8 cellular contexts compared by ENCODE assay signal in genomic region chr12:66169221-66170170, GRCh38. TPM values are rescaled to one million over a fixed set of nuclear protein-coding genes. Genes with fewer than 3 reads are reported as not detected.
A peak's percentile ranks its signal among the peaks of the same experiment; 100 is the strongest.
DNase-seq lines count a peak whose midpoint lies in the region; ATAC-seq and TF ChIP-seq lines count a peak whose summit lies in the region.

TSS of gene TMBIM4 (minus strand) at chr12:66169996. CDS start at chr12:66169951, 45 bp downstream.

- peaks cover 44% of the 10 kb centered on the region for H3K36me3 Mint-ChIP-seq in activated CD8-positive, alpha-beta memory T cell treated with anti-CD3 and anti-CD28 coated beads, Interleukin-2, amount 10 ng/mL, durations not matched to agents 7 days and 5 days
- H3K36me3 Mint-ChIP-seq in endodermal cell (ENCODE audit: low read depth), result peaks cover 13% of the 10 kb centered on the region

- H3K9me3 ChIP-seq in HUES48 (ENCODE audit: control insufficient read depth, insufficient read depth, low read length) (peaks cover 8% of the 10 kb centered on the region), NT2/D1 (ENCODE audit: insufficient read depth, low read length) (peaks cover 30% of the 10 kb centered on the region; the same call in 1 of the 2 replicates), endodermal cell (ENCODE audit: control insufficient read depth, low read length) (peaks cover 45% of the 10 kb centered on the region), mesodermal cell (ENCODE audit: control insufficient read depth, low read length) (peaks cover 26% of the 10 kb centered on the region)

- H3K4me1 ChIP-seq in HUES48 (ENCODE audit: control insufficient read depth, insufficient read depth, low read length), result no peaks in the 10 kb centered on the region
- no peaks in the 10 kb centered on the region for H3K4me1 ChIP-seq in NT2/D1 (ENCODE audit: insufficient read depth, insufficient read length)
- H3K4me1 ChIP-seq in endodermal cell (ENCODE audit: control insufficient read depth, insufficient read depth, low read length), result no peaks in the 10 kb centered on the region
- peaks cover 6% of the 10 kb centered on the region for H3K4me1 ChIP-seq in mesodermal cell (ENCODE audit: control insufficient read depth, insufficient read depth, low read length, poor library complexity, severe bottlenecking)

- peak within 1 kb of the TSS; percentile 92 for H3K4me3 ChIP-seq in HUES48 (ENCODE audit: low read depth, low read length)
- peak within 1 kb of the TSS; percentile 95 for H3K4me3 ChIP-seq in NT2/D1 (ENCODE audit: insufficient read length, low read depth)
- H3K4me3 ChIP-seq in endodermal cell (ENCODE audit: low read length), result peak within 1 kb of the TSS; percentile 85
- H3K4me3 ChIP-seq in mesodermal cell (ENCODE audit: extremely low read depth, insufficient read depth, low read length, poor library complexity, severe bottlenecking), result peak within 1 kb of the TSS; percentile 61

- H3K27me3 Mint-ChIP-seq in activated CD8-positive, alpha-beta memory T cell treated with anti-CD3 and anti-CD28 coated beads, Interleukin-2, amount 10 ng/mL, durations not matched to agents 7 days and 5 days, result no peaks in the 10 kb centered on the region
- H3K27me3 Mint-ChIP-seq in endodermal cell (ENCODE audit: insufficient read depth), result no peaks in the 10 kb centered on the region

- H3K9ac ChIP-seq in HUES48 (ENCODE audit: low read depth, low read length), result peak within 1 kb of the TSS; percentile 87
- peak within 1 kb of the TSS; percentile 98 for H3K9ac ChIP-seq in NT2/D1 (ENCODE audit: insufficient read length, low read depth)
- H3K9ac ChIP-seq in endodermal cell (ENCODE audit: extremely low read depth, low read length, poor library complexity, severe bottlenecking), result peak within 1 kb of the TSS; percentile 63

- peak; percentile 63 for TF ChIP-seq CTCF in endodermal cell (conservative IDR thresholded peaks at IDR 0.05)

- H3K27ac ChIP-seq in HUES48 (ENCODE audit: low read depth, low read length) (peak within 1 kb of the TSS; percentile 91), endodermal cell (ENCODE audit: low read depth, low read length) (peak within 1 kb of the TSS; percentile 87), mesodermal cell (ENCODE audit: low read depth, low read length, severe bottlenecking) (peak within 1 kb of the TSS; percentile 94)

- ATAC-seq in GM21390 (IDR thresholded peaks at IDR 0.05; ENCODE audit: unreplicated experiment), result peak; percentile 87
- peak; percentile 87 for ATAC-seq in activated CD8-positive, alpha-beta memory T cell treated with anti-CD3 and anti-CD28 coated beads, Interleukin-2, amount 10 ng/mL, durations not matched to agents 7 days and 5 days

- peak; percentile 92 for DNase-seq in D341Med (ENCODE audit: low spot score)
- DNase-seq in NT2/D1 (ENCODE audit: low read depth, low spot score), result peak; percentile 91
- DNase-seq in activated CD8-positive, alpha-beta memory T cell treated with anti-CD3 and anti-CD28 coated beads, Interleukin-2, amount 10 ng/mL, durations not matched to agents 7 days and 5 days, result peak; percentile 92
- DNase-seq in endodermal cell, result peak; percentile 97
- peak; percentile 65 to 76 for DNase-seq in stimulated activated CD8-positive, alpha-beta memory T cell treated with anti-CD3 and anti-CD28 coated beads, Interleukin-15, amount 100 ng/mL, for 4 hours (ENCODE audit: low read depth in 2 of 2)

- H3K36me3 ChIP-seq in HUES48 (ENCODE audit: control insufficient read depth, insufficient read depth, low read length), result no peaks in the 10 kb centered on the region
- H3K36me3 ChIP-seq in NT2/D1 (ENCODE audit: insufficient read depth, insufficient read length, low read length), result peaks cover 4% of the 10 kb centered on the region
- peaks cover 5% of the 10 kb centered on the region for H3K36me3 ChIP-seq in endodermal cell (ENCODE audit: control insufficient read depth, insufficient read depth, low read length)
- peaks cover 12% of the 10 kb centered on the region for H3K36me3 ChIP-seq in mesodermal cell (ENCODE audit: control insufficient read depth, insufficient read depth, low read length)

- H3K27me3 ChIP-seq in HUES48 (ENCODE audit: control insufficient read depth, insufficient read depth, low read length) (no peaks in the 10 kb centered on the region), NT2/D1 (ENCODE audit: insufficient read depth, insufficient read length) (no peaks in the 10 kb centered on the region), endodermal cell (ENCODE audit: control insufficient read depth, insufficient read depth, low read length, poor library complexity, severe bottlenecking) (no peaks in the 10 kb centered on the region)

- peak within 1 kb of the TSS; percentile 99 for H3K27ac Mint-ChIP-seq in activated CD8-positive, alpha-beta memory T cell treated with anti-CD3 and anti-CD28 coated beads, Interleukin-2, amount 10 ng/mL, durations not matched to agents 7 days and 5 days
- peak within 1 kb of the TSS; percentile 95 for H3K27ac Mint-ChIP-seq in endodermal cell

- peak within 1 kb of the TSS; percentile 96 for H3K4me3 Mint-ChIP-seq in activated CD8-positive, alpha-beta memory T cell treated with anti-CD3 and anti-CD28 coated beads, Interleukin-2, amount 10 ng/mL, durations not matched to agents 7 days and 5 days
- H3K4me3 Mint-ChIP-seq in endodermal cell, result peak within 1 kb of the TSS; percentile 80

- peaks cover 7% of the 10 kb centered on the region for H3K9me3 Mint-ChIP-seq in activated CD8-positive, alpha-beta memory T cell treated with anti-CD3 and anti-CD28 coated beads, Interleukin-2, amount 10 ng/mL, durations not matched to agents 7 days and 5 days (ENCODE audit: low read depth)
- peaks cover 45% of the 10 kb centered on the region for H3K9me3 Mint-ChIP-seq in endodermal cell

- CTCF ChIA-PET in activated CD8-positive, alpha-beta memory T cell treated with anti-CD3 and anti-CD28 coated beads, Interleukin-2, amount 10 ng/mL, durations not matched to agents 7 days and 5 days (lab: Charles Lee), result interaction anchor here (0.8 to 2.0 kb wide), 8 partner anchors 19 to 198 kb away, joined by 3 to 10 read pairs (median 4); partner anchors contain the start of genes HELB, IRAK3 and LLPH

- peaks cover 38% of the 10 kb centered on the region for H3K4me1 Mint-ChIP-seq in activated CD8-positive, alpha-beta memory T cell treated with anti-CD3 and anti-CD28 coated beads, Interleukin-2, amount 10 ng/mL, durations not matched to agents 7 days and 5 days
- H3K4me1 Mint-ChIP-seq in endodermal cell, result peaks cover 3% of the 10 kb centered on the region

- WGBS in endodermal cell (ENCODE audit: insufficient coverage in 1 of 2, insufficient read length in 1 of 2), 2 experiments, result 5 to 7% methylated on average over 19 to 67 of the region's 67 CpGs
- WGBS in mesodermal cell (ENCODE audit: insufficient coverage in 2 of 2), 2 experiments, result 8 to 10% methylated on average over 45 to 52 of the region's 67 CpGs

RNA-seq across cellular contexts. Expression of gene TMBIM4, which starts in this region (rescaled TPM):
- total RNA-seq in activated CD8-positive, alpha-beta memory T cell treated with anti-CD3 and anti-CD28 coated beads, Interleukin-2, amount 10 ng/mL, durations not matched to agents 7 days and 5 days, result 10 to 100 TPM; 50.5 to 64.5 TPM
- total RNA-seq in endodermal cell, result 10 to 100 TPM; 18.7 to 21.9 TPM
- 65.3 TPM for polyA plus RNA-seq in endodermal cell (2013, experiment 1 of 2)
- polyA plus RNA-seq in endodermal cell (2013, experiment 2 of 2), result 46.0 TPM
- polyA plus RNA-seq in mesodermal cell (2013, experiment 1 of 2), result 40.3 TPM
- polyA plus RNA-seq in mesodermal cell (2013, experiment 2 of 2), result 45.7 TPM

Comparison
In these comparisons a context has a peak if more than half of its experiments do, and no peak if none do; other contexts are left out.
1. Peak in every context shown above with its lines: DNase-seq, ATAC-seq, H3K4me3 ChIP-seq and H3K27ac ChIP-seq.